3 cellular contexts compared by ENCODE assay signal in genomic region chr7:12467837-12468236, GRCh38.
TF ChIP-seq lines count a peak whose summit lies in the region.

No MANE protein-coding gene starts in this region.

TF ChIP-seq in HepG2, 621 proteins besides CTCF, POLR2A, EP300 and RAD21:
- TF ChIP-seq ONECUT2 (CRISPR knock-in tag; IDR thresholded peaks at IDR 0.05) (no peak), ZNF724P (CRISPR knock-in tag; IDR thresholded peaks at IDR 0.05; ENCODE audit: borderline replicate concordance) (no peak), ZNF616 (CRISPR knock-in tag; IDR thresholded peaks at IDR 0.05; ENCODE audit: low read depth) (no peak), RAD51 (IDR thresholded peaks at IDR 0.05; ENCODE audit: borderline replicate concordance) (peak; percentile 62; the same call in 1 of the 2 replicates), PRMT3 (CRISPR knock-in tag; IDR thresholded peaks at IDR 0.05; ENCODE audit: borderline replicate concordance, low read depth) (no peak)

TF ChIP-seq in GM12878, 131 proteins besides CTCF, POLR2A, EP300 and RAD21:
- peak; percentile 56; the same call in 1 of the 2 replicates for TF ChIP-seq RAD51 (IDR thresholded peaks at IDR 0.05)
- no peak for TF ChIP-seq HDGF (IDR thresholded peaks at IDR 0.05)

TF ChIP-seq in K562, 482 proteins besides CTCF, POLR2A, EP300 and RAD21:
- TF ChIP-seq TFE3 (CRISPR knock-in tag; IDR thresholded peaks at IDR 0.05) (peak; percentile 70), RAD51 (IDR thresholded peaks at IDR 0.05; ENCODE audit: borderline replicate concordance, low read depth) (peak; percentile 34; the same call in 1 of the 2 replicates), FOXA1 (IDR thresholded peaks at IDR 0.05; ENCODE audit: borderline replicate concordance) (no peak)
